Comparison of ENCODE assay signal across 9 cellular contexts in genomic region chr3:177598110-177598833, GRCh38.
DNase-seq lines count a peak whose midpoint lies in the region; ATAC-seq and TF ChIP-seq lines count a peak whose summit lies in the region.
"Had no signal": no experiment of that assay in that cellular context is flagged by ENCODE, and none has a peak within 500 bp of the region (broad histone marks: within the 10 kb centered on the region; RNA-seq: fewer than 3 reads in every experiment).

No MANE protein-coding gene starts in this region.

- ATAC-seq in activated CD8-positive, alpha-beta memory T cell treated with anti-CD3 and anti-CD28 coated beads, Interleukin-2, amount 10 ng/mL, durations not matched to agents 7 days and 5 days: no peak
- peak; percentile 50 for ATAC-seq in activated naive CD8-positive, alpha-beta T cell treated with anti-CD3 and anti-CD28 coated beads, Interleukin-2, amount 50 U/mL, for 24 hours
- peak in 1 of 4 donors; percentile 6 for ATAC-seq in right lobe of liver
- ATAC-seq in HG03045 (IDR thresholded peaks at IDR 0.05; ENCODE audit: unreplicated experiment): no peak

- no peak for DNase-seq in activated CD8-positive, alpha-beta memory T cell treated with anti-CD3 and anti-CD28 coated beads, Interleukin-2, amount 10 ng/mL, durations not matched to agents 7 days and 5 days
- DNase-seq in activated CD8-positive, alpha-beta memory T cell treated with anti-CD3 and anti-CD28 coated beads, Interleukin-2, amount 50 U/mL, for 4 hours: no peak
- no peak for DNase-seq in activated naive CD8-positive, alpha-beta T cell treated with anti-CD3 and anti-CD28 coated beads, Interleukin-2, amount 50 U/mL, for 24 hours
- DNase-seq in right lobe of liver (no peak), germinal center (ENCODE audit: low spot score) (no peak), SHP77 treated with DMSO at 0.1 percent for 48 hours (lab: John Stamatoyannopoulos, UW) (no peak)
- DNase-seq: activated CD4-positive, alpha-beta T cell treated with anti-CD3 and anti-CD28 coated beads for 4 hours had no signal

- no peaks in the 10 kb centered on the region for H3K27me3 Mint-ChIP-seq in activated CD8-positive, alpha-beta memory T cell treated with anti-CD3 and anti-CD28 coated beads, Interleukin-2, amount 10 ng/mL, durations not matched to agents 7 days and 5 days
- no peaks in the 10 kb centered on the region for H3K27me3 Mint-ChIP-seq in activated naive CD8-positive, alpha-beta T cell treated with anti-CD3 and anti-CD28 coated beads, Interleukin-2, amount 50 U/mL, for 24 hours

- CTCF ChIA-PET in activated CD8-positive, alpha-beta memory T cell treated with anti-CD3 and anti-CD28 coated beads, Interleukin-2, amount 10 ng/mL, durations not matched to agents 7 days and 5 days (lab: Charles Lee): interaction anchor here (0.9 kb wide), 1 partner anchor 27 kb away, joined by 3 read pairs; no protein-coding TSS in a partner anchor

- H3K4me3 Mint-ChIP-seq in activated CD8-positive, alpha-beta memory T cell treated with anti-CD3 and anti-CD28 coated beads, Interleukin-2, amount 10 ng/mL, durations not matched to agents 7 days and 5 days: peak overlapping the region; percentile 25
- peak overlapping the region; percentile 48 for H3K4me3 Mint-ChIP-seq in activated naive CD8-positive, alpha-beta T cell treated with anti-CD3 and anti-CD28 coated beads, Interleukin-2, amount 50 U/mL, for 24 hours

- H3K27ac Mint-ChIP-seq in activated CD8-positive, alpha-beta memory T cell treated with anti-CD3 and anti-CD28 coated beads, Interleukin-2, amount 10 ng/mL, durations not matched to agents 7 days and 5 days: peak overlapping the region; percentile 95
- peak overlapping the region; percentile 93 for H3K27ac Mint-ChIP-seq in activated naive CD8-positive, alpha-beta T cell treated with anti-CD3 and anti-CD28 coated beads, Interleukin-2, amount 50 U/mL, for 24 hours

- no peaks in the 10 kb centered on the region for H3K9me3 Mint-ChIP-seq in activated CD8-positive, alpha-beta memory T cell treated with anti-CD3 and anti-CD28 coated beads, Interleukin-2, amount 10 ng/mL, durations not matched to agents 7 days and 5 days (ENCODE audit: low read depth)
- no peaks in the 10 kb centered on the region for H3K9me3 Mint-ChIP-seq in activated naive CD8-positive, alpha-beta T cell treated with anti-CD3 and anti-CD28 coated beads, Interleukin-2, amount 50 U/mL, for 24 hours

- 57% methylated on average over 4 of the region's 4 CpGs for WGBS in right lobe of liver (ENCODE audit: insufficient coverage, low coverage, low lambda C conversion rate, missing lambda C conversion rate)
- WGBS in thymus: 60% methylated on average over 4 of the region's 4 CpGs

- H3K36me3 Mint-ChIP-seq in activated CD8-positive, alpha-beta memory T cell treated with anti-CD3 and anti-CD28 coated beads, Interleukin-2, amount 10 ng/mL, durations not matched to agents 7 days and 5 days: peaks cover 18% of the 10 kb centered on the region
- no peaks in the 10 kb centered on the region for H3K36me3 Mint-ChIP-seq in activated naive CD8-positive, alpha-beta T cell treated with anti-CD3 and anti-CD28 coated beads, Interleukin-2, amount 50 U/mL, for 24 hours (ENCODE audit: low read depth)

- H3K27ac ChIP-seq in right lobe of liver (peak overlapping the region in 2 of 3 donors; percentile 46 to 47), thymus (ENCODE audit: low read depth) (peak overlapping the region; percentile 96)

- no peak for TF ChIP-seq CTCF in right lobe of liver (IDR thresholded peaks at IDR 0.05)

- no peak overlapping the region for H3K4me3 ChIP-seq in right lobe of liver
- H3K4me3 ChIP-seq in thymus (ENCODE audit: low read length): peak overlapping the region; percentile 26

- no peaks in the 10 kb centered on the region for H3K9me3 ChIP-seq in right lobe of liver
- H3K9me3 ChIP-seq in thymus (ENCODE audit: control insufficient read depth): no peaks in the 10 kb centered on the region

- H3K27me3 ChIP-seq in right lobe of liver: no peaks in the 10 kb centered on the region
- H3K27me3 ChIP-seq in thymus (ENCODE audit: control insufficient read depth, insufficient read depth): no peaks in the 10 kb centered on the region

- H3K4me1 ChIP-seq in right lobe of liver (peaks cover 0 to 29% (median 18%) of the 10 kb centered on the region in 4 donors), thymus (ENCODE audit: control insufficient read depth, insufficient read depth, low read length) (peaks cover 48% of the 10 kb centered on the region)

- H3K36me3 ChIP-seq in right lobe of liver: no peaks in the 10 kb centered on the region
- no peaks in the 10 kb centered on the region for H3K36me3 ChIP-seq in thymus (ENCODE audit: control insufficient read depth, insufficient read depth)

- intact Hi-C loops in right lobe of liver (cut with DNase I): no loop called here

- H3K4me1 Mint-ChIP-seq in activated CD8-positive, alpha-beta memory T cell treated with anti-CD3 and anti-CD28 coated beads, Interleukin-2, amount 10 ng/mL, durations not matched to agents 7 days and 5 days: peaks cover 73% of the 10 kb centered on the region
- peaks cover 79% of the 10 kb centered on the region for H3K4me1 Mint-ChIP-seq in activated naive CD8-positive, alpha-beta T cell treated with anti-CD3 and anti-CD28 coated beads, Interleukin-2, amount 50 U/mL, for 24 hours

- TF ChIP-seq POLR2A in right lobe of liver (IDR thresholded peaks at IDR 0.05): no peak
